ENCODE assay signal across 1 cellular context in the genomic region with DNA sequence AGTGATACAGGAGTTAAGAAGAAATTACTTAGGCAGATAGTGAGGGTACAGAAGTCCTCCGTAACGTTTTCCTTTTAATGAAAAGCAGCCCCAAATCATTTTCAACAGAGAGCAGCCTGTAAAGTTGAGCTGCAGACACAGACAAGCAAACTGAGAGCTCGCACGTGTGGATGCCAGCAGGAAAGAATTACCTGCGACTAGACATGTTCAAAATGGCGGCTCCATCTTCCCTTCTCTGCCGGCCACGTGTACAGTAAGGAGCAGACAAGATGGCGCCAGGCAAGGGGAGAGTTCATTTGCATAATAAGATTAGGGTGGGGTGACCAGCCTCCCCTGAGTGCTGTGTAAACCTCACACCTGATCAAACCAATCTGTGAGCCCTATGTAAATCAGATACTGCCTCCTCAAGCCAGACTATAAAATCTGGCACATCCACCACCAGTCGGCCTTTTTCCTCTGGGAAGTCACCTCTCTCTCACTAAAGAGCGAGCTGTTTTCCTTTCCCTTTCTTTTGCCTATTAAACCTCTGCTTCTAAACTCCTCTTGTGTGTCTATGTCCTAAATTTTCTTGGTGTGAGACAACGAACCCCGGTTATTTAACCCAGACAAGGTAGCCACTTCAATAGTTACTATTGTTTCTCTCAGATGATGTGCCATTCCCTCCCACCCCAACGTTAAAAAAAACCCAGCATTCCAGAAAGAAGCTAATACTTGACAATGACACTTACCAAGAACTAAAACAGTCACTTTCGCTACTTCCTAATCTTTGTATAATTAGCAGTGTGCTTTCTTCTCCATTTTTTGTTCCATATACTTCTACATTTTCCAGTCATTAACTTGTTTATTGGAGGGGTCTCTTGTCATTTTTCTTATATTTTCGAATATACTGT.
TF ChIP-seq lines count a peak whose summit lies in the region.

No MANE protein-coding gene starts in this region.

TF ChIP-seq in K562, 482 proteins besides CTCF, POLR2A, EP300 and RAD21 (continued from another document and continues in another):
- TF ChIP-seq, protein P1, sequence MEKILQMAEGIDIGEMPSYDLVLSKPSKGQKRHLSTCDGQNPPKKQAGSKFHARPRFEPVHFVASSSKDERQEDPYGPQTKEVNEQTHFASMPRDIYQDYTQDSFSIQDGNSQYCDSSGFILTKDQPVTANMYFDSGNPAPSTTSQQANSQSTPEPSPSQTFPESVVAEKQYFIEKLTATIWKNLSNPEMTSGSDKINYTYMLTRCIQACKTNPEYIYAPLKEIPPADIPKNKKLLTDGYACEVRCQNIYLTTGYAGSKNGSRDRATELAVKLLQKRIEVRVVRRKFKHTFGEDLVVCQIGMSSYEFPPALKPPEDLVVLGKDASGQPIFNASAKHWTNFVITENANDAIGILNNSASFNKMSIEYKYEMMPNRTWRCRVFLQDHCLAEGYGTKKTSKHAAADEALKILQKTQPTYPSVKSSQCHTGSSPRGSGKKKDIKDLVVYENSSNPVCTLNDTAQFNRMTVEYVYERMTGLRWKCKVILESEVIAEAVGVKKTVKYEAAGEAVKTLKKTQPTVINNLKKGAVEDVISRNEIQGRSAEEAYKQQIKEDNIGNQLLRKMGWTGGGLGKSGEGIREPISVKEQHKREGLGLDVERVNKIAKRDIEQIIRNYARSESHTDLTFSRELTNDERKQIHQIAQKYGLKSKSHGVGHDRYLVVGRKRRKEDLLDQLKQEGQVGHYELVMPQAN (IDR thresholded peaks at IDR 0.05; ENCODE audit: borderline replicate concordance), result no peak
- TF ChIP-seq, protein P2, sequence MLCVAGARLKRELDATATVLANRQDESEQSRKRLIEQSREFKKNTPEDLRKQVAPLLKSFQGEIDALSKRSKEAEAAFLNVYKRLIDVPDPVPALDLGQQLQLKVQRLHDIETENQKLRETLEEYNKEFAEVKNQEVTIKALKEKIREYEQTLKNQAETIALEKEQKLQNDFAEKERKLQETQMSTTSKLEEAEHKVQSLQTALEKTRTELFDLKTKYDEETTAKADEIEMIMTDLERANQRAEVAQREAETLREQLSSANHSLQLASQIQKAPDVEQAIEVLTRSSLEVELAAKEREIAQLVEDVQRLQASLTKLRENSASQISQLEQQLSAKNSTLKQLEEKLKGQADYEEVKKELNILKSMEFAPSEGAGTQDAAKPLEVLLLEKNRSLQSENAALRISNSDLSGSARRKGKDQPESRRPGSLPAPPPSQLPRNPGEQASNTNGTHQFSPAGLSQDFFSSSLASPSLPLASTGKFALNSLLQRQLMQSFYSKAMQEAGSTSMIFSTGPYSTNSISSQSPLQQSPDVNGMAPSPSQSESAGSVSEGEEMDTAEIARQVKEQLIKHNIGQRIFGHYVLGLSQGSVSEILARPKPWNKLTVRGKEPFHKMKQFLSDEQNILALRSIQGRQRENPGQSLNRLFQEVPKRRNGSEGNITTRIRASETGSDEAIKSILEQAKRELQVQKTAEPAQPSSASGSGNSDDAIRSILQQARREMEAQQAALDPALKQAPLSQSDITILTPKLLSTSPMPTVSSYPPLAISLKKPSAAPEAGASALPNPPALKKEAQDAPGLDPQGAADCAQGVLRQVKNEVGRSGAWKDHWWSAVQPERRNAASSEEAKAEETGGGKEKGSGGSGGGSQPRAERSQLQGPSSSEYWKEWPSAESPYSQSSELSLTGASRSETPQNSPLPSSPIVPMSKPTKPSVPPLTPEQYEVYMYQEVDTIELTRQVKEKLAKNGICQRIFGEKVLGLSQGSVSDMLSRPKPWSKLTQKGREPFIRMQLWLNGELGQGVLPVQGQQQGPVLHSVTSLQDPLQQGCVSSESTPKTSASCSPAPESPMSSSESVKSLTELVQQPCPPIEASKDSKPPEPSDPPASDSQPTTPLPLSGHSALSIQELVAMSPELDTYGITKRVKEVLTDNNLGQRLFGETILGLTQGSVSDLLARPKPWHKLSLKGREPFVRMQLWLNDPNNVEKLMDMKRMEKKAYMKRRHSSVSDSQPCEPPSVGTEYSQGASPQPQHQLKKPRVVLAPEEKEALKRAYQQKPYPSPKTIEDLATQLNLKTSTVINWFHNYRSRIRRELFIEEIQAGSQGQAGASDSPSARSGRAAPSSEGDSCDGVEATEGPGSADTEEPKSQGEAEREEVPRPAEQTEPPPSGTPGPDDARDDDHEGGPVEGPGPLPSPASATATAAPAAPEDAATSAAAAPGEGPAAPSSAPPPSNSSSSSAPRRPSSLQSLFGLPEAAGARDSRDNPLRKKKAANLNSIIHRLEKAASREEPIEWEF (CRISPR knock-in tag; IDR thresholded peaks at IDR 0.05), result peak; percentile 56; the same call in 1 of the 2 replicates
- TF ChIP-seq TGIF2 (CRISPR knock-in tag; IDR thresholded peaks at IDR 0.05) (peak; percentile 48; the same call in 1 of the 2 replicates), ZBTB1 (CRISPR knock-in tag; IDR thresholded peaks at IDR 0.05; ENCODE audit: borderline replicate concordance, low read depth) (no peak), TCFL5 (CRISPR knock-in tag; conservative IDR thresholded peaks at IDR 0.05) (0 out of 2 replicates have a peak, but pooled peaks have one; percentile 17), RFX1 (IDR thresholded peaks at IDR 0.05) (no peak; the same call in 1 of the 2 replicates), ELF4 (CRISPR knock-in tag; IDR thresholded peaks at IDR 0.05) (no peak), ZNF589 (CRISPR knock-in tag; IDR thresholded peaks at IDR 0.05; ENCODE audit: low read depth) (peak; percentile 74; the same call in 1 of the 2 replicates), SMAD2 (IDR thresholded peaks at IDR 0.05; ENCODE audit: low read depth, low read length) (no peak), PCBP1 (IDR thresholded peaks at IDR 0.05; ENCODE audit: low read depth, low read length, poor library complexity, severe bottlenecking) (no peak), LARP7 (IDR thresholded peaks at IDR 0.05) (no peak), ZKSCAN1 (IDR thresholded peaks at IDR 0.05; ENCODE audit: low read depth, low read length) (no peak), ZKSCAN8 (CRISPR knock-in tag; IDR thresholded peaks at IDR 0.05) (0 out of 2 replicates have a peak, but pooled peaks have one; percentile 50), SRSF3 (IDR thresholded peaks at IDR 0.05; ENCODE audit: insufficient read depth, low read length) (no peak), ZNF584 (CRISPR knock-in tag; IDR thresholded peaks at IDR 0.05; ENCODE audit: low read depth) (peak; percentile 85), PTRF (tag; IDR thresholded peaks at IDR 0.05) (no peak; the same call in none of the 2 replicates), BRD9 (IDR thresholded peaks at IDR 0.05; ENCODE audit: low read depth, partially characterized antibody) (peak; percentile 22), SLC30A9 (CRISPR knock-in tag; IDR thresholded peaks at IDR 0.05) (no peak), ERF (CRISPR knock-in tag; IDR thresholded peaks at IDR 0.05) (no peak), PTBP1 (IDR thresholded peaks at IDR 0.05; ENCODE audit: low read depth, low read length) (no peak), HOXB6 (CRISPR knock-in tag; IDR thresholded peaks at IDR 0.05; ENCODE audit: borderline replicate concordance) (no peak), HMG20A (CRISPR knock-in tag; conservative IDR thresholded peaks at IDR 0.05) (0 out of 2 replicates have a peak, but pooled peaks have one; percentile 53), HCFC1 (IDR thresholded peaks at IDR 0.05; ENCODE audit: low read depth, low read length) (no peak), NFE2 (IDR thresholded peaks at IDR 0.05; ENCODE audit: low read depth) (no peak)
- TF ChIP-seq, protein P3, sequence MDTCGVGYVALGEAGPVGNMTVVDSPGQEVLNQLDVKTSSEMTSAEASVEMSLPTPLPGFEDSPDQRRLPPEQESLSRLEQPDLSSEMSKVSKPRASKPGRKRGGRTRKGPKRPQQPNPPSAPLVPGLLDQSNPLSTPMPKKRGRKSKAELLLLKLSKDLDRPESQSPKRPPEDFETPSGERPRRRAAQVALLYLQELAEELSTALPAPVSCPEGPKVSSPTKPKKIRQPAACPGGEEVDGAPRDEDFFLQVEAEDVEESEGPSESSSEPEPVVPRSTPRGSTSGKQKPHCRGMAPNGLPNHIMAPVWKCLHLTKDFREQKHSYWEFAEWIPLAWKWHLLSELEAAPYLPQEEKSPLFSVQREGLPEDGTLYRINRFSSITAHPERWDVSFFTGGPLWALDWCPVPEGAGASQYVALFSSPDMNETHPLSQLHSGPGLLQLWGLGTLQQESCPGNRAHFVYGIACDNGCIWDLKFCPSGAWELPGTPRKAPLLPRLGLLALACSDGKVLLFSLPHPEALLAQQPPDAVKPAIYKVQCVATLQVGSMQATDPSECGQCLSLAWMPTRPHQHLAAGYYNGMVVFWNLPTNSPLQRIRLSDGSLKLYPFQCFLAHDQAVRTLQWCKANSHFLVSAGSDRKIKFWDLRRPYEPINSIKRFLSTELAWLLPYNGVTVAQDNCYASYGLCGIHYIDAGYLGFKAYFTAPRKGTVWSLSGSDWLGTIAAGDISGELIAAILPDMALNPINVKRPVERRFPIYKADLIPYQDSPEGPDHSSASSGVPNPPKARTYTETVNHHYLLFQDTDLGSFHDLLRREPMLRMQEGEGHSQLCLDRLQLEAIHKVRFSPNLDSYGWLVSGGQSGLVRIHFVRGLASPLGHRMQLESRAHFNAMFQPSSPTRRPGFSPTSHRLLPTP (IDR thresholded peaks at IDR 0.05; ENCODE audit: borderline replicate concordance, extremely low read depth, insufficient read length), result no peak
- TF ChIP-seq, protein P4, sequence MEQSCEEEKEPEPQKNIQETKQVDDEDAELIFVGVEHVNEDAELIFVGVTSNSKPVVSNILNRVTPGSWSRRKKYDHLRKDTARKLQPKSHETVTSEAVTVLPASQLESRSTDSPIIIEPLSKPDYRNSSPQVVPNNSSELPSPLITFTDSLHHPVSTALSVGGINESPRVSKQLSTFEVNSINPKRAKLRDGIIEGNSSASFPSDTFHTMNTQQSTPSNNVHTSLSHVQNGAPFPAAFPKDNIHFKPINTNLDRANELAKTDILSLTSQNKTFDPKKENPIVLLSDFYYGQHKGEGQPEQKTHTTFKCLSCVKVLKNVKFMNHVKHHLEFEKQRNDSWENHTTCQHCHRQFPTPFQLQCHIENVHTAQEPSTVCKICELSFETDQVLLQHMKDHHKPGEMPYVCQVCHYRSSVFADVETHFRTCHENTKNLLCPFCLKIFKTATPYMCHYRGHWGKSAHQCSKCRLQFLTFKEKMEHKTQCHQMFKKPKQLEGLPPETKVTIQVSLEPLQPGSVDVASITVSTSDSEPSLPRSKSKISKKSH (CRISPR knock-in tag; IDR thresholded peaks at IDR 0.05), result no peak
- TF ChIP-seq, protein P5, sequence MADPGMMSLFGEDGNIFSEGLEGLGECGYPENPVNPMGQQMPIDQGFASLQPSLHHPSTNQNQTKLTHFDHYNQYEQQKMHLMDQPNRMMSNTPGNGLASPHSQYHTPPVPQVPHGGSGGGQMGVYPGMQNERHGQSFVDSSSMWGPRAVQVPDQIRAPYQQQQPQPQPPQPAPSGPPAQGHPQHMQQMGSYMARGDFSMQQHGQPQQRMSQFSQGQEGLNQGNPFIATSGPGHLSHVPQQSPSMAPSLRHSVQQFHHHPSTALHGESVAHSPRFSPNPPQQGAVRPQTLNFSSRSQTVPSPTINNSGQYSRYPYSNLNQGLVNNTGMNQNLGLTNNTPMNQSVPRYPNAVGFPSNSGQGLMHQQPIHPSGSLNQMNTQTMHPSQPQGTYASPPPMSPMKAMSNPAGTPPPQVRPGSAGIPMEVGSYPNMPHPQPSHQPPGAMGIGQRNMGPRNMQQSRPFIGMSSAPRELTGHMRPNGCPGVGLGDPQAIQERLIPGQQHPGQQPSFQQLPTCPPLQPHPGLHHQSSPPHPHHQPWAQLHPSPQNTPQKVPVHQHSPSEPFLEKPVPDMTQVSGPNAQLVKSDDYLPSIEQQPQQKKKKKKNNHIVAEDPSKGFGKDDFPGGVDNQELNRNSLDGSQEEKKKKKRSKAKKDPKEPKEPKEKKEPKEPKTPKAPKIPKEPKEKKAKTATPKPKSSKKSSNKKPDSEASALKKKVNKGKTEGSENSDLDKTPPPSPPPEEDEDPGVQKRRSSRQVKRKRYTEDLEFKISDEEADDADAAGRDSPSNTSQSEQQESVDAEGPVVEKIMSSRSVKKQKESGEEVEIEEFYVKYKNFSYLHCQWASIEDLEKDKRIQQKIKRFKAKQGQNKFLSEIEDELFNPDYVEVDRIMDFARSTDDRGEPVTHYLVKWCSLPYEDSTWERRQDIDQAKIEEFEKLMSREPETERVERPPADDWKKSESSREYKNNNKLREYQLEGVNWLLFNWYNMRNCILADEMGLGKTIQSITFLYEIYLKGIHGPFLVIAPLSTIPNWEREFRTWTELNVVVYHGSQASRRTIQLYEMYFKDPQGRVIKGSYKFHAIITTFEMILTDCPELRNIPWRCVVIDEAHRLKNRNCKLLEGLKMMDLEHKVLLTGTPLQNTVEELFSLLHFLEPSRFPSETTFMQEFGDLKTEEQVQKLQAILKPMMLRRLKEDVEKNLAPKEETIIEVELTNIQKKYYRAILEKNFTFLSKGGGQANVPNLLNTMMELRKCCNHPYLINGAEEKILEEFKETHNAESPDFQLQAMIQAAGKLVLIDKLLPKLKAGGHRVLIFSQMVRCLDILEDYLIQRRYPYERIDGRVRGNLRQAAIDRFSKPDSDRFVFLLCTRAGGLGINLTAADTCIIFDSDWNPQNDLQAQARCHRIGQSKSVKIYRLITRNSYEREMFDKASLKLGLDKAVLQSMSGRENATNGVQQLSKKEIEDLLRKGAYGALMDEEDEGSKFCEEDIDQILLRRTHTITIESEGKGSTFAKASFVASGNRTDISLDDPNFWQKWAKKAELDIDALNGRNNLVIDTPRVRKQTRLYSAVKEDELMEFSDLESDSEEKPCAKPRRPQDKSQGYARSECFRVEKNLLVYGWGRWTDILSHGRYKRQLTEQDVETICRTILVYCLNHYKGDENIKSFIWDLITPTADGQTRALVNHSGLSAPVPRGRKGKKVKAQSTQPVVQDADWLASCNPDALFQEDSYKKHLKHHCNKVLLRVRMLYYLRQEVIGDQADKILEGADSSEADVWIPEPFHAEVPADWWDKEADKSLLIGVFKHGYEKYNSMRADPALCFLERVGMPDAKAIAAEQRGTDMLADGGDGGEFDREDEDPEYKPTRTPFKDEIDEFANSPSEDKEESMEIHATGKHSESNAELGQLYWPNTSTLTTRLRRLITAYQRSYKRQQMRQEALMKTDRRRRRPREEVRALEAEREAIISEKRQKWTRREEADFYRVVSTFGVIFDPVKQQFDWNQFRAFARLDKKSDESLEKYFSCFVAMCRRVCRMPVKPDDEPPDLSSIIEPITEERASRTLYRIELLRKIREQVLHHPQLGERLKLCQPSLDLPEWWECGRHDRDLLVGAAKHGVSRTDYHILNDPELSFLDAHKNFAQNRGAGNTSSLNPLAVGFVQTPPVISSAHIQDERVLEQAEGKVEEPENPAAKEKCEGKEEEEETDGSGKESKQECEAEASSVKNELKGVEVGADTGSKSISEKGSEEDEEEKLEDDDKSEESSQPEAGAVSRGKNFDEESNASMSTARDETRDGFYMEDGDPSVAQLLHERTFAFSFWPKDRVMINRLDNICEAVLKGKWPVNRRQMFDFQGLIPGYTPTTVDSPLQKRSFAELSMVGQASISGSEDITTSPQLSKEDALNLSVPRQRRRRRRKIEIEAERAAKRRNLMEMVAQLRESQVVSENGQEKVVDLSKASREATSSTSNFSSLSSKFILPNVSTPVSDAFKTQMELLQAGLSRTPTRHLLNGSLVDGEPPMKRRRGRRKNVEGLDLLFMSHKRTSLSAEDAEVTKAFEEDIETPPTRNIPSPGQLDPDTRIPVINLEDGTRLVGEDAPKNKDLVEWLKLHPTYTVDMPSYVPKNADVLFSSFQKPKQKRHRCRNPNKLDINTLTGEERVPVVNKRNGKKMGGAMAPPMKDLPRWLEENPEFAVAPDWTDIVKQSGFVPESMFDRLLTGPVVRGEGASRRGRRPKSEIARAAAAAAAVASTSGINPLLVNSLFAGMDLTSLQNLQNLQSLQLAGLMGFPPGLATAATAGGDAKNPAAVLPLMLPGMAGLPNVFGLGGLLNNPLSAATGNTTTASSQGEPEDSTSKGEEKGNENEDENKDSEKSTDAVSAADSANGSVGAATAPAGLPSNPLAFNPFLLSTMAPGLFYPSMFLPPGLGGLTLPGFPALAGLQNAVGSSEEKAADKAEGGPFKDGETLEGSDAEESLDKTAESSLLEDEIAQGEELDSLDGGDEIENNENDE (IDR thresholded peaks at IDR 0.05; ENCODE audit: low read depth, low read length), result no peak
- TF ChIP-seq, protein P6, sequence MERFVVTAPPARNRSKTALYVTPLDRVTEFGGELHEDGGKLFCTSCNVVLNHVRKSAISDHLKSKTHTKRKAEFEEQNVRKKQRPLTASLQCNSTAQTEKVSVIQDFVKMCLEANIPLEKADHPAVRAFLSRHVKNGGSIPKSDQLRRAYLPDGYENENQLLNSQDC (CRISPR knock-in tag; IDR thresholded peaks at IDR 0.05), result no peak
